ENCODE assay signal across 24 cellular contexts in the genomic region with DNA sequence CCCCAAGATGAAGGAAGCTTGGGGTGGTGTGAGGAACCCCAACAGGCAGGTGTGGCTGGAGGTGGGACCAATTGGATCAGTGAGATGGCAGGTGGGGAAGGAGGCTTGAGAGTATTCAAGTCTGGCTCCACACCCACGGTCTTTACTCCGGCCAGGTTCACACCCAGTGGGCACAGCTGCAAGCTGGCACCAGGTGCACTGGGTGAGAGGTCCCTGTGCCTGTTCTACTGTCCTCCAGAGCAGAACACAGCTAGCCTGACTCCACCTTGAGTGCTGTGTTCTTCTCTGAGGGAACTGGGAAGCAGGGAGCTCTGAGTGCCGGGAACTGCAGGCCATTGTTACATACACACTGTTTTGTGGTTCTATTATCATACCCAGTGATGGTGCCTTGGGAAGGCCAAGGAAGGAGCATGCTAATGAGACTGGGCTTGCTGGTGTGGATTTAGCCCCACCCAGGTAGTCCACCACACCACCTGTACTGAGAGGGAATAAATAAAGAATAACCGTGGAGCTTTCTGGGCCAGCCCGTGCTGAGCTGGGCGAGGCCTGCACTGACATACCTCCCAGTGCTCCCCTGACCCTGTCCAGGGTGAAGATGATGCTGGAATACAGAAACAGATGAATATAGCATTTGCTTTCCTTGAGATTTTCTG.
"Had no signal": no experiment of that assay in that cellular context is flagged by ENCODE, and none has a peak within 500 bp of the region (broad histone marks: within the 10 kb centered on the region; RNA-seq: fewer than 3 reads in every experiment).

No MANE protein-coding gene starts in this region.

- H3K9me3 ChIP-seq: adrenal gland, body of pancreas had no signal

- H3K27ac ChIP-seq: adrenal gland, body of pancreas, foreskin keratinocyte, gastroesophageal sphincter had no signal

- H3K4me1 ChIP-seq: adrenal gland, body of pancreas, foreskin keratinocyte, gastroesophageal sphincter had no signal

- DNase-seq: activated CD4-positive, alpha-beta memory T cell treated with anti-CD3 and anti-CD28 coated beads for 36 hours; activated CD4-positive, alpha-beta T cell treated with anti-CD3 and anti-CD28 coated beads for 36 hours; activated CD4-positive, alpha-beta T cell treated with anti-CD3 and anti-CD28 coated beads, Interleukin-2, amount 10 ng/mL, durations not matched to agents 24 days and 14 days; activated CD4-positive, CD25-positive, alpha-beta regulatory T cell; activated CD4-positive, CD25-positive, alpha-beta regulatory T cell treated with anti-CD3 and anti-CD28 coated beads, Interleukin-2, amount 50 U/mL, for 72 hours; activated CD8-positive, alpha-beta memory T cell treated with anti-CD3 and anti-CD28 coated beads, Interleukin-2, amount 10 ng/mL, durations not matched to agents 7 days and 5 days; activated CD8-positive, alpha-beta memory T cell treated with anti-CD3 and anti-CD28 coated beads, Interleukin-2, amount 50 U/mL, for 4 hours; activated CD8-positive, alpha-beta T cell treated with anti-CD3 and anti-CD28 coated beads, Interleukin-2, amount 10 ng/mL, durations not matched to agents 7 days and 5 days; activated effector memory CD4-positive, alpha-beta T cell treated with anti-CD3 and anti-CD28 coated beads, Interleukin-2, amount 50 U/mL, for 16 hours; activated naive CD4-positive, alpha-beta T cell treated with anti-CD3 and anti-CD28 coated beads for 36 hours; activated naive CD8-positive, alpha-beta T cell treated with anti-CD3 and anti-CD28 coated beads for 36 hours; activated naive CD8-positive, alpha-beta T cell treated with anti-CD3 and anti-CD28 coated beads, Interleukin-2, amount 50 U/mL, for 24 hours; activated T-cell treated with anti-CD3 and anti-CD28 coated beads, Interleukin-2, amount 50 U/mL, for 1 hour; activated T-cell treated with anti-CD3 and anti-CD28 coated beads, Interleukin-2, amount 50 U/mL, for 48 hours; adrenal gland; amygdala; aorta; body of pancreas; caudate nucleus; effector CD8-positive, alpha-beta T cell; foreskin keratinocyte; T-helper 2 cell had no signal

- H3K36me3 ChIP-seq: adrenal gland, gastroesophageal sphincter had no signal

- ATAC-seq: activated CD4-positive, alpha-beta T cell treated with anti-CD3 and anti-CD28 coated beads for 36 hours; activated CD8-positive, alpha-beta memory T cell treated with anti-CD3 and anti-CD28 coated beads, Interleukin-2, amount 10 ng/mL, durations not matched to agents 7 days and 5 days; activated CD8-positive, alpha-beta T cell treated with anti-CD3 and anti-CD28 coated beads, Interleukin-2, amount 10 ng/mL, durations not matched to agents 7 days and 5 days; body of pancreas; esophagus mucosa; foreskin keratinocyte; gastroesophageal sphincter had no signal

- H3K27me3 ChIP-seq: adrenal gland, body of pancreas, gastroesophageal sphincter had no signal

- H3K4me3 ChIP-seq: adrenal gland, body of pancreas, gastroesophageal sphincter had no signal
